Comparison of ENCODE assay signal across 20 cellular contexts in the genomic region with DNA sequence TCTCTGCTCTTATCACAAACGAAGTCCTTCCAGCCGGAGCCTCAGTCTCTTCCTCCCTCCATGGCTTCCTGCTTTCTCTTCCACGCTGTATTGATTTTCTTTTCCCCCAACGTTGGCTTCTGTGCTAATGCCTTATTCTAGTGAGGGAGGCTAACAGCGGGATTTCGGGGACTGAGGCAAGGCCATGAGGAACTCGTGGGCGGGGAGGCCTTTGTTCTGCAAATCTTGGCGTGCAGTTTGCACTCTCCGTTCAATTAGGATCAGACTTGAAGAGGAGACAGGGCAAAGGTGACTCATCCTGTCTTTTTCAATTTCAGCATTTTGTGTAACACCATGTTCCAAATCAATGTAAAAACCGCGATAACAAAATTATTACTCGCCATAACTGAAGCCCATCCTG. TPM values are rescaled to one million over a fixed set of nuclear protein-coding genes. Genes with fewer than 3 reads are reported as not detected.
DNase-seq lines count a peak whose midpoint lies in the region; ATAC-seq and TF ChIP-seq lines count a peak whose summit lies in the region.
"Had no signal": no experiment of that assay in that cellular context is flagged by ENCODE, and none has a peak within 500 bp of the region (broad histone marks: within the 10 kb centered on the region; RNA-seq: fewer than 3 reads in every experiment).

No MANE protein-coding gene starts in this region.

- no peaks in the 10 kb centered on the region for H3K4me1 ChIP-seq in CD8-positive, alpha-beta memory T cell (ENCODE audit: insufficient read depth, low read length)
- no peaks in the 10 kb centered on the region for H3K4me1 ChIP-seq in lower lobe of right lung
- H3K4me1 ChIP-seq: pancreas had no signal

- TF ChIP-seq CTCF in activated CD8-positive, alpha-beta T cell treated with anti-CD3 and anti-CD28 coated beads for 36 hours (IDR thresholded peaks at IDR 0.05) = no peak
- no peak for TF ChIP-seq CTCF in lower lobe of right lung (IDR thresholded peaks at IDR 0.05)

- CTCF ChIA-PET in activated CD8-positive, alpha-beta T cell treated with anti-CD3 and anti-CD28 coated beads for 36 hours (lab: Charles Lee) = no interaction called here
- CTCF ChIA-PET in activated CD8-positive, alpha-beta T cell treated with anti-CD3 and anti-CD28 coated beads, Interleukin-2, amount 10 ng/mL, durations not matched to agents 7 days and 5 days (lab: Charles Lee) = no interaction called here
- CTCF ChIA-PET in CD8-positive, alpha-beta memory T cell (lab: Charles Lee) = no interaction called here
- CTCF ChIA-PET in activated CD4-positive, alpha-beta memory T cell treated with anti-CD3 and anti-CD28 coated beads for 36 hours (lab: Charles Lee) = no interaction called here

- H3K27me3 Mint-ChIP-seq in activated CD8-positive, alpha-beta T cell treated with anti-CD3 and anti-CD28 coated beads for 36 hours = peaks cover 45% of the 10 kb centered on the region
- peaks cover 40% of the 10 kb centered on the region for H3K27me3 Mint-ChIP-seq in activated CD8-positive, alpha-beta T cell treated with anti-CD3 and anti-CD28 coated beads, Interleukin-2, amount 10 ng/mL, durations not matched to agents 7 days and 5 days (ENCODE audit: low read depth)
- peaks cover 21 to 33% of the 10 kb centered on the region in 2 donors for H3K27me3 Mint-ChIP-seq in CD8-positive, alpha-beta memory T cell
- H3K27me3 Mint-ChIP-seq in activated CD4-positive, alpha-beta memory T cell treated with anti-CD3 and anti-CD28 coated beads for 36 hours = peaks cover 45% of the 10 kb centered on the region

- no peaks in the 10 kb centered on the region for H3K36me3 Mint-ChIP-seq in activated CD8-positive, alpha-beta T cell treated with anti-CD3 and anti-CD28 coated beads for 36 hours (ENCODE audit: low read depth)
- no peaks in the 10 kb centered on the region for H3K36me3 Mint-ChIP-seq in activated CD8-positive, alpha-beta T cell treated with anti-CD3 and anti-CD28 coated beads, Interleukin-2, amount 10 ng/mL, durations not matched to agents 7 days and 5 days (ENCODE audit: low read depth)
- H3K36me3 Mint-ChIP-seq in CD8-positive, alpha-beta memory T cell = no peaks in the 10 kb centered on the region
- H3K36me3 Mint-ChIP-seq in activated CD4-positive, alpha-beta memory T cell treated with anti-CD3 and anti-CD28 coated beads for 36 hours = no peaks in the 10 kb centered on the region

- peak overlapping the region; percentile 31 for H3K4me3 Mint-ChIP-seq in activated CD8-positive, alpha-beta T cell treated with anti-CD3 and anti-CD28 coated beads for 36 hours
- no peak overlapping the region for H3K4me3 Mint-ChIP-seq in activated CD8-positive, alpha-beta T cell treated with anti-CD3 and anti-CD28 coated beads, Interleukin-2, amount 10 ng/mL, durations not matched to agents 7 days and 5 days
- peak overlapping the region in 4 of 7 donors; percentile 19 to 74 (median 47) for H3K4me3 Mint-ChIP-seq in CD8-positive, alpha-beta memory T cell
- peak overlapping the region; percentile 36 for H3K4me3 Mint-ChIP-seq in activated CD4-positive, alpha-beta memory T cell treated with anti-CD3 and anti-CD28 coated beads for 36 hours

- no peak overlapping the region for H3K27ac Mint-ChIP-seq in activated CD8-positive, alpha-beta T cell treated with anti-CD3 and anti-CD28 coated beads for 36 hours
- H3K27ac Mint-ChIP-seq in activated CD8-positive, alpha-beta T cell treated with anti-CD3 and anti-CD28 coated beads, Interleukin-2, amount 10 ng/mL, durations not matched to agents 7 days and 5 days = no peak overlapping the region
- H3K27ac Mint-ChIP-seq in CD8-positive, alpha-beta memory T cell = peak overlapping the region in 4 of 8 donors; percentile 53 to 88 (median 72)
- H3K27ac Mint-ChIP-seq in activated CD4-positive, alpha-beta memory T cell treated with anti-CD3 and anti-CD28 coated beads for 36 hours = peak overlapping the region; percentile 30

- no peaks in the 10 kb centered on the region for H3K36me3 ChIP-seq in CD8-positive, alpha-beta memory T cell (ENCODE audit: insufficient read depth, low read length)
- no peaks in the 10 kb centered on the region for H3K36me3 ChIP-seq in lower lobe of right lung
- H3K36me3 ChIP-seq: pancreas, suprapubic skin had no signal

- H3K4me1 Mint-ChIP-seq in activated CD8-positive, alpha-beta T cell treated with anti-CD3 and anti-CD28 coated beads for 36 hours (ENCODE audit: low read depth) = peaks cover 13% of the 10 kb centered on the region
- peaks cover 9% of the 10 kb centered on the region for H3K4me1 Mint-ChIP-seq in activated CD8-positive, alpha-beta T cell treated with anti-CD3 and anti-CD28 coated beads, Interleukin-2, amount 10 ng/mL, durations not matched to agents 7 days and 5 days (ENCODE audit: low read depth)
- peaks cover 0 to 5% (median 2%) of the 10 kb centered on the region in 3 donors for H3K4me1 Mint-ChIP-seq in CD8-positive, alpha-beta memory T cell
- H3K4me1 Mint-ChIP-seq in activated CD4-positive, alpha-beta memory T cell treated with anti-CD3 and anti-CD28 coated beads for 36 hours (ENCODE audit: low read depth) = peaks cover 10% of the 10 kb centered on the region

- intact Hi-C loops in activated CD8-positive, alpha-beta T cell treated with anti-CD3 and anti-CD28 coated beads for 36 hours (cut with micrococcal nuclease) = no loop called here
- intact Hi-C loops in activated CD4-positive, alpha-beta memory T cell treated with anti-CD3 and anti-CD28 coated beads for 36 hours (cut with micrococcal nuclease) = no loop called here
- intact Hi-C loops in lower lobe of right lung (cut with DNase I) = no loop called here

- H3K9me3 ChIP-seq in CD8-positive, alpha-beta memory T cell (ENCODE audit: low read length) = no peaks in the 10 kb centered on the region
- H3K9me3 ChIP-seq in lower lobe of right lung = no peaks in the 10 kb centered on the region
- H3K9me3 ChIP-seq: pancreas, suprapubic skin had no signal

- ATAC-seq in activated CD8-positive, alpha-beta T cell treated with anti-CD3 and anti-CD28 coated beads for 36 hours = no peak
- no peak for ATAC-seq in activated CD8-positive, alpha-beta T cell treated with anti-CD3 and anti-CD28 coated beads, Interleukin-2, amount 10 ng/mL, durations not matched to agents 7 days and 5 days
- ATAC-seq in lower lobe of right lung = no peak
- ATAC-seq in GM18858 (IDR thresholded peaks at IDR 0.05; ENCODE audit: unreplicated experiment) = no peak

- no peaks in the 10 kb centered on the region for H3K27me3 ChIP-seq in CD8-positive, alpha-beta memory T cell (ENCODE audit: insufficient read depth, low read length, poor library complexity, severe bottlenecking)
- H3K27me3 ChIP-seq in lower lobe of right lung (ENCODE audit: low read depth) = peaks cover 39% of the 10 kb centered on the region

- peaks cover 6% of the 10 kb centered on the region for H3K9me3 Mint-ChIP-seq in activated CD8-positive, alpha-beta T cell treated with anti-CD3 and anti-CD28 coated beads for 36 hours
- no peaks in the 10 kb centered on the region for H3K9me3 Mint-ChIP-seq in activated CD8-positive, alpha-beta T cell treated with anti-CD3 and anti-CD28 coated beads, Interleukin-2, amount 10 ng/mL, durations not matched to agents 7 days and 5 days (ENCODE audit: insufficient read depth)
- H3K9me3 Mint-ChIP-seq in CD8-positive, alpha-beta memory T cell = no peaks in the 10 kb centered on the region
- peaks cover 7% of the 10 kb centered on the region for H3K9me3 Mint-ChIP-seq in activated CD4-positive, alpha-beta memory T cell treated with anti-CD3 and anti-CD28 coated beads for 36 hours

- POLR2A ChIA-PET in activated CD8-positive, alpha-beta T cell treated with anti-CD3 and anti-CD28 coated beads for 36 hours (lab: Charles Lee) = no interaction called here
- POLR2A ChIA-PET in activated CD8-positive, alpha-beta T cell treated with anti-CD3 and anti-CD28 coated beads, Interleukin-2, amount 10 ng/mL, durations not matched to agents 7 days and 5 days (lab: Charles Lee) = no interaction called here
- POLR2A ChIA-PET in CD8-positive, alpha-beta memory T cell (lab: Charles Lee) = no interaction called here
- POLR2A ChIA-PET in activated CD4-positive, alpha-beta memory T cell treated with anti-CD3 and anti-CD28 coated beads for 36 hours (lab: Charles Lee) = no interaction called here

- no peak overlapping the region for H3K4me3 ChIP-seq in CD8-positive, alpha-beta memory T cell (ENCODE audit: low read length)
- H3K4me3 ChIP-seq in lower lobe of right lung = peak overlapping the region; percentile 1
- H3K4me3 ChIP-seq: pancreas, suprapubic skin had no signal

- H3K27ac ChIP-seq in CD8-positive, alpha-beta memory T cell (ENCODE audit: low read depth, low read length) = no peak overlapping the region
- H3K27ac ChIP-seq in lower lobe of right lung = no peak overlapping the region
- H3K27ac ChIP-seq: pancreas, suprapubic skin had no signal

- peak; percentile 44 for DNase-seq in activated CD8-positive, alpha-beta T cell treated with anti-CD3 and anti-CD28 coated beads for 36 hours
- no peak for DNase-seq in activated CD8-positive, alpha-beta T cell treated with anti-CD3 and anti-CD28 coated beads, Interleukin-2, amount 10 ng/mL, durations not matched to agents 7 days and 5 days
- no peak for DNase-seq in CD8-positive, alpha-beta memory T cell
- no peak for DNase-seq in activated CD4-positive, alpha-beta memory T cell treated with anti-CD3 and anti-CD28 coated beads for 36 hours
- DNase-seq in lower lobe of right lung (no peak), NCI-H2107 treated with DMSO at 0.1 percent for 48 hours (lab: John Stamatoyannopoulos, UW; ENCODE audit: unreplicated experiment) (no peak), cerebellar cortex (ENCODE audit: low spot score) (no peak)
- DNase-seq: activated CD4-positive, alpha-beta T cell treated with anti-CD3 and anti-CD28 coated beads for 1 hour; COR-L47; foreskin fibroblast; NCI-H1048; NCI-H2081 treated with DMSO at 0.1 percent for 48 hours; NCI-H526 treated with DMSO at 0.1 percent for 48 hours; SHP77; stimulated activated CD4-positive, alpha-beta T cell treated with anti-CD3 and anti-CD28 coated beads, Interleukin-2, amount 100 ng/mL, for 24 hours had no signal

RNA-seq across cellular contexts. Expression of a gene that starts 25.3 kb away (rescaled TPM):
- not detected for total RNA-seq in activated CD8-positive, alpha-beta T cell treated with anti-CD3 and anti-CD28 coated beads for 36 hours
- total RNA-seq in activated CD8-positive, alpha-beta T cell treated with anti-CD3 and anti-CD28 coated beads, Interleukin-2, amount 10 ng/mL, durations not matched to agents 7 days and 5 days = not detected
- not detected for total RNA-seq in CD8-positive, alpha-beta memory T cell
- not detected for polyA plus RNA-seq in CD8-positive, alpha-beta memory T cell
- total RNA-seq in activated CD4-positive, alpha-beta memory T cell treated with anti-CD3 and anti-CD28 coated beads for 36 hours = not detected
- not detected for total RNA-seq in lower lobe of right lung
- total RNA-seq: aorta; pancreas; T-helper 1 cell treated with Interleukin-12 subunit alpha and Interleukin-12 subunit beta and Interleukin-4 antibody, amounts not matched to agents 30 ng/mL and 1 ng/mL, for 36 hours had no signal
- polyA plus RNA-seq: aorta, pancreas had no signal
